In genomic region chr4:156957558-156957957, GRCh38 we compare ENCODE assay signal across 23 cellular contexts. TPM values are rescaled to one million over a fixed set of nuclear protein-coding genes. Genes with fewer than 3 reads are reported as not detected.
DNase-seq lines count a peak whose midpoint lies in the region; ATAC-seq and TF ChIP-seq lines count a peak whose summit lies in the region.
"Had no signal": no experiment of that assay in that cellular context is flagged by ENCODE, and none has a peak within 500 bp of the region (broad histone marks: within the 10 kb centered on the region; RNA-seq: fewer than 3 reads in every experiment).

No MANE protein-coding gene starts in this region.

- no peaks in the 10 kb centered on the region for H4K20me1 ChIP-seq in OCI-LY3 (ENCODE audit: insufficient read depth, low read length)
- H4K20me1 ChIP-seq: BLaER1 treated with 17β-estradiol and CSF1 and Interleukin-3, amounts not matched to agents 10 nM and 100 nM had no signal

- peaks cover 46% of the 10 kb centered on the region for H3K4me1 Mint-ChIP-seq in CD14-positive monocyte
- peaks cover 42% of the 10 kb centered on the region for H3K4me1 Mint-ChIP-seq in endothelial cell (ENCODE audit: unreplicated experiment)
- H3K4me1 Mint-ChIP-seq: activated B cell treated with CpG ODN at 0.5 μM for 24 hours; activated CD4-positive, alpha-beta memory T cell treated with anti-CD3 and anti-CD28 coated beads, Interleukin-2, amount 10 ng/mL, durations not matched to agents 7 days and 5 days had no signal

- H3K4me3 ChIP-seq in OCI-LY3 (ENCODE audit: low read length) (no peak overlapping the region), sigmoid colon (no peak overlapping the region), SJCRH30 (no peak overlapping the region)
- H3K4me3 ChIP-seq: BLaER1 treated with 17β-estradiol and CSF1 and Interleukin-3, amounts not matched to agents 10 nM and 100 nM; heart right ventricle; tibial nerve had no signal

- TF ChIP-seq EP300 in sigmoid colon (IDR thresholded peaks at IDR 0.05): no peak

- TF ChIP-seq CTCF in CD14-positive monocyte (IDR thresholded peaks at IDR 0.05) (no peak), OCI-LY3 (IDR thresholded peaks at IDR 0.05; ENCODE audit: low read depth, low read length) (no peak), endothelial cell (IDR thresholded peaks at IDR 0.05; ENCODE audit: unreplicated experiment) (no peak), sigmoid colon (IDR thresholded peaks at IDR 0.05) (no peak)

- 32 to 76% methylated on average over 3 of the region's 3 CpGs for WGBS in sigmoid colon, 2 donors

- H3K27ac ChIP-seq in OCI-LY3 (ENCODE audit: low read length): no peak overlapping the region
- H3K27ac ChIP-seq in sigmoid colon: peak overlapping the region in 3 of 4 donors; percentile 10 to 71 (median 61)
- H3K27ac ChIP-seq in SJCRH30: no peak overlapping the region
- H3K27ac ChIP-seq: neutrophil, RWPE1 had no signal

- H3K36me3 Mint-ChIP-seq in CD14-positive monocyte: peaks cover 0 to 7% of the 10 kb centered on the region in 2 donors
- H3K36me3 Mint-ChIP-seq in endothelial cell (ENCODE audit: low read depth, unreplicated experiment): no peaks in the 10 kb centered on the region

- H3K36me3 ChIP-seq in OCI-LY3 (replicated peaks; ENCODE audit: low read depth, low read length): no peaks in the 10 kb centered on the region
- no peaks in the 10 kb centered on the region for H3K36me3 ChIP-seq in sigmoid colon
- H3K36me3 ChIP-seq in SJCRH30: no peaks in the 10 kb centered on the region
- H3K36me3 ChIP-seq: BLaER1 treated with 17β-estradiol and CSF1 and Interleukin-3, amounts not matched to agents 10 nM and 100 nM; heart right ventricle; neutrophil; tibial nerve had no signal

- no peaks in the 10 kb centered on the region for H3K79me2 ChIP-seq in OCI-LY3 (ENCODE audit: low read length)

- H3K27me3 ChIP-seq in OCI-LY3 (ENCODE audit: low read depth, low read length) (no peaks in the 10 kb centered on the region), sigmoid colon (no peaks in the 10 kb centered on the region), SJCRH30 (no peaks in the 10 kb centered on the region)
- H3K27me3 ChIP-seq: BLaER1 treated with 17β-estradiol and CSF1 and Interleukin-3, amounts not matched to agents 10 nM and 100 nM; heart right ventricle; neutrophil; tibial nerve had no signal

- H3K4me1 ChIP-seq in OCI-LY3 (ENCODE audit: low read length) (peaks cover 21% of the 10 kb centered on the region), sigmoid colon (peaks cover 0 to 77% (median 58%) of the 10 kb centered on the region in 4 donors), SJCRH30 (no peaks in the 10 kb centered on the region)

- H3K9me3 ChIP-seq in OCI-LY3 (ENCODE audit: insufficient read depth, low read length): no peaks in the 10 kb centered on the region
- no peaks in the 10 kb centered on the region for H3K9me3 ChIP-seq in sigmoid colon
- H3K9me3 ChIP-seq in SJCRH30 (replicated peaks): no peaks in the 10 kb centered on the region
- H3K9me3 ChIP-seq: BLaER1 treated with 17β-estradiol and CSF1 and Interleukin-3, amounts not matched to agents 10 nM and 100 nM; heart right ventricle; neutrophil; tibial nerve had no signal

- H3K27ac Mint-ChIP-seq in CD14-positive monocyte (peak overlapping the region in 6 of 7 donors; percentile 8 to 75 (median 66)), endothelial cell (ENCODE audit: unreplicated experiment) (peak overlapping the region; percentile 84)
- H3K27ac Mint-ChIP-seq: activated B cell treated with CpG ODN at 0.5 μM for 24 hours; activated CD4-positive, alpha-beta memory T cell treated with anti-CD3 and anti-CD28 coated beads, Interleukin-2, amount 10 ng/mL, durations not matched to agents 7 days and 5 days had no signal

- H2AFZ ChIP-seq in OCI-LY3 (ENCODE audit: low read depth, low read length): no peak overlapping the region

- no peak overlapping the region for H3K4me3 Mint-ChIP-seq in CD14-positive monocyte
- peak overlapping the region; percentile 6 for H3K4me3 Mint-ChIP-seq in endothelial cell (ENCODE audit: unreplicated experiment)
- H3K4me3 Mint-ChIP-seq: activated B cell treated with CpG ODN at 0.5 μM for 24 hours; activated CD4-positive, alpha-beta memory T cell treated with anti-CD3 and anti-CD28 coated beads, Interleukin-2, amount 10 ng/mL, durations not matched to agents 7 days and 5 days had no signal

- no peak overlapping the region for H3K9ac ChIP-seq in OCI-LY3 (ENCODE audit: low read length)
- H3K9ac ChIP-seq: BLaER1 treated with 17β-estradiol and CSF1 and Interleukin-3, amounts not matched to agents 10 nM and 100 nM had no signal

- H3K27me3 Mint-ChIP-seq in CD14-positive monocyte (ENCODE audit: low read depth in 3 of 3) (no peaks in the 10 kb centered on the region), endothelial cell (ENCODE audit: unreplicated experiment) (peaks cover 3% of the 10 kb centered on the region)
- H3K27me3 Mint-ChIP-seq: activated B cell treated with CpG ODN at 0.5 μM for 24 hours; activated CD4-positive, alpha-beta memory T cell treated with anti-CD3 and anti-CD28 coated beads, Interleukin-2, amount 10 ng/mL, durations not matched to agents 7 days and 5 days had no signal

- intact Hi-C loops in CD14-positive monocyte (cut with micrococcal nuclease) (loop anchor here in 1 of 2 donors (5.0 kb wide), 1 partner anchor 625 kb away; no protein-coding TSS in a partner anchor), sigmoid colon (cut with DNase I) (no loop called here)

- TF ChIP-seq POLR2A in sigmoid colon (IDR thresholded peaks at IDR 0.05): no peak

- ATAC-seq in HG02938 (IDR thresholded peaks at IDR 0.05; ENCODE audit: unreplicated experiment): no peak
- ATAC-seq: heart right ventricle, left ventricle myocardium superior had no signal

- H3K4me2 ChIP-seq in OCI-LY3 (ENCODE audit: low read length): peak overlapping the region; percentile 26; the same call in 1 of the 2 replicates

- DNase-seq in CD14-positive monocyte (ENCODE audit: low spot score) (no peak), endothelial cell (ENCODE audit: low spot score) (no peak), sigmoid colon (no peak), NCI-H2171 (lab: John Stamatoyannopoulos, UW) (no peak), SJCRH30 (no peak)
- DNase-seq in NK-92 treated with Interleukin-12 subunit alpha and Interleukin-12 subunit beta, amount 100 ng/mL, for 24 hours (lab: John Stamatoyannopoulos, UW): no peak
- DNase-seq: activated B cell treated with CpG ODN at 0.5 μM for 24 hours; activated CD4-positive, alpha-beta memory T cell treated with anti-CD3 and anti-CD28 coated beads, Interleukin-2, amount 10 ng/mL, durations not matched to agents 7 days and 5 days; activated effector memory CD4-positive, alpha-beta T cell treated with anti-CD3 and anti-CD28 coated beads, Interleukin-2, amount 50 U/mL, for 16 hours; cortex of kidney; EL; heart right ventricle; left ventricle myocardium superior; NCI-H1417 treated with DMSO at 0.1 percent for 48 hours; NCI-H510A treated with DMSO at 0.1 percent for 48 hours; stimulated activated CD4-positive, alpha-beta T cell treated with anti-CD3 and anti-CD28 coated beads, Interleukin-4, amount 100 ng/mL, for 24 hours; stimulated activated naive CD4-positive, alpha-beta T cell treated with Interleukin-2 at 50 U/mL for 16 hours had no signal

- H3K9me3 Mint-ChIP-seq in CD14-positive monocyte: peaks cover 0 to 3% (median 0%) of the 10 kb centered on the region in 7 donors
- no peaks in the 10 kb centered on the region for H3K9me3 Mint-ChIP-seq in endothelial cell (ENCODE audit: unreplicated experiment)
- H3K9me3 Mint-ChIP-seq: activated CD4-positive, alpha-beta memory T cell treated with anti-CD3 and anti-CD28 coated beads, Interleukin-2, amount 10 ng/mL, durations not matched to agents 7 days and 5 days had no signal

RNA-seq across cellular contexts. Expression of gene PDGFC, which starts 14.0 kb away (rescaled TPM):
- polyA plus RNA-seq in CD14-positive monocyte (1 to 10 TPM; 4.9 to 5.0 TPM), sigmoid colon (1 to 10 TPM; 3.0 to 3.3 (median 3.2) TPM)
- total RNA-seq in endothelial cell (ENCODE audit: unreplicated experiment) (22.0 TPM), sigmoid colon (10 to 100 TPM; 21.9 to 44.4 (median 32.0) TPM)
- 14.1 and 14.6 TPM in 2 replicates for total RNA-seq in SJCRH30 (2014; rRNA removed; shearing (Covaris generic))
- total RNA-seq: activated B cell treated with CpG ODN at 0.5 μM for 24 hours; activated CD4-positive, alpha-beta memory T cell treated with anti-CD3 and anti-CD28 coated beads, Interleukin-2, amount 10 ng/mL, durations not matched to agents 7 days and 5 days had no signal

Comparison
In these comparisons a context has a peak if more than half of its experiments do, and no peak if none do; other contexts are left out.
1. H3K27ac ChIP-seq: peak in sigmoid colon (3 of 4); none in OCI-LY3 (single experiment) and SJCRH30 (single experiment).